ENCODE assay signal across 1 cellular context in genomic region chr2:46793423-46794416, GRCh38.
TF ChIP-seq lines count a peak whose summit lies in the region.

No MANE protein-coding gene starts in this region.

TF ChIP-seq in K562, 482 proteins besides CTCF, POLR2A, EP300 and RAD21 (continued from another document):
- TF ChIP-seq MLLT1 (IDR thresholded peaks at IDR 0.05) = no peak
- TF ChIP-seq MGA (IDR thresholded peaks at IDR 0.05) = peak; percentile 54
- no peak for TF ChIP-seq EWSR1 (IDR thresholded peaks at IDR 0.05; ENCODE audit: borderline replicate concordance, low read depth, partially characterized antibody)
- TF ChIP-seq COPS2 (conservative IDR thresholded peaks at IDR 0.05) = no peak
- TF ChIP-seq CREB5 (CRISPR knock-in tag; IDR thresholded peaks at IDR 0.05) = no peak
